In genomic region chr20:15584507-15584906, GRCh38 we compare ENCODE assay signal across 24 cellular contexts.
"Had no signal": no experiment of that assay in that cellular context is flagged by ENCODE, and none has a peak within 500 bp of the region (broad histone marks: within the 10 kb centered on the region; RNA-seq: fewer than 3 reads in every experiment).

No MANE protein-coding gene starts in this region.

- H3K9me3 ChIP-seq: heart right ventricle, lower lobe of right lung, right lobe of liver, tibial artery had no signal

- DNase-seq: activated CD4-positive, alpha-beta T cell treated with anti-CD3 and anti-CD28 coated beads, Interleukin-2, amount 10 ng/mL, durations not matched to agents 7 days and 5 days; activated CD4-positive, CD25-positive, alpha-beta regulatory T cell treated with anti-CD3 and anti-CD28 coated beads, Interleukin-2, amount 50 U/mL, for 72 hours; activated CD8-positive, alpha-beta memory T cell treated with anti-CD3 and anti-CD28 coated beads, Interleukin-2, amount 10 ng/mL, durations not matched to agents 7 days and 5 days; activated CD8-positive, alpha-beta T cell treated with anti-CD3 and anti-CD28 coated beads for 36 hours; activated effector memory CD4-positive, alpha-beta T cell treated with anti-CD3 and anti-CD28 coated beads, Interleukin-2, amount 50 U/mL, for 16 hours; activated naive CD4-positive, alpha-beta T cell treated with anti-CD3 and anti-CD28 coated beads, Interleukin-2, amount 50 U/mL, for 16 hours; activated naive CD8-positive, alpha-beta T cell treated with anti-CD3 and anti-CD28 coated beads, Interleukin-2, amount 50 U/mL, for 24 hours; activated T-cell treated with anti-CD3 and anti-CD28 coated beads for 4 hours; cerebellar nuclear complex; cortex of kidney; heart right ventricle; immature natural killer cell; lower lobe of right lung; naive B cell; occipital lobe; posterior cingulate gyrus; right lobe of liver; small intestine; stimulated activated CD4-positive, alpha-beta T cell treated with anti-CD3 and anti-CD28 coated beads, Interleukin-2, amount 100 ng/mL, for 24 hours; stimulated activated naive CD8-positive, alpha-beta T cell treated with anti-CD3 and anti-CD28 coated beads, Interleukin-15, amount 100 ng/mL, for 72 hours; tibial artery had no signal

- ATAC-seq: activated CD8-positive, alpha-beta memory T cell treated with anti-CD3 and anti-CD28 coated beads, Interleukin-2, amount 10 ng/mL, durations not matched to agents 7 days and 5 days; activated CD8-positive, alpha-beta T cell treated with anti-CD3 and anti-CD28 coated beads for 36 hours; activated naive CD8-positive, alpha-beta T cell treated with anti-CD3 and anti-CD28 coated beads, Interleukin-2, amount 50 U/mL, for 24 hours; heart right ventricle; left lobe of liver; lower lobe of right lung; right lobe of liver; stimulated activated effector memory CD8-positive, alpha-beta T cell treated with anti-CD3 and anti-CD28 coated beads, Interleukin-12 subunit alpha, Interleukin-12 subunit beta, amount 100 ng/mL, for 72 hours; stimulated activated naive CD8-positive, alpha-beta T cell treated with anti-CD3 and anti-CD28 coated beads, Interleukin-15, amount 100 ng/mL, for 72 hours had no signal

- H3K4me3 ChIP-seq: heart right ventricle, lower lobe of right lung, right lobe of liver, tibial artery had no signal

- H3K27ac ChIP-seq: epithelial cell of prostate, heart right ventricle, lower lobe of right lung, right lobe of liver, tibial artery had no signal

- H3K4me1 Mint-ChIP-seq: activated CD4-positive, alpha-beta T cell treated with anti-CD3 and anti-CD28 coated beads, Interleukin-2, amount 10 ng/mL, durations not matched to agents 7 days and 5 days; activated CD8-positive, alpha-beta memory T cell treated with anti-CD3 and anti-CD28 coated beads, Interleukin-2, amount 10 ng/mL, durations not matched to agents 7 days and 5 days; activated naive CD8-positive, alpha-beta T cell treated with anti-CD3 and anti-CD28 coated beads, Interleukin-2, amount 50 U/mL, for 24 hours; immature natural killer cell; naive B cell; stimulated activated effector memory CD8-positive, alpha-beta T cell treated with anti-CD3 and anti-CD28 coated beads, Interleukin-12 subunit alpha, Interleukin-12 subunit beta, amount 100 ng/mL, for 72 hours; stimulated activated naive CD8-positive, alpha-beta T cell treated with anti-CD3 and anti-CD28 coated beads, Interleukin-15, amount 100 ng/mL, for 72 hours had no signal

- H3K27me3 Mint-ChIP-seq: activated CD4-positive, alpha-beta T cell treated with anti-CD3 and anti-CD28 coated beads, Interleukin-2, amount 10 ng/mL, durations not matched to agents 7 days and 5 days; activated CD8-positive, alpha-beta memory T cell treated with anti-CD3 and anti-CD28 coated beads, Interleukin-2, amount 10 ng/mL, durations not matched to agents 7 days and 5 days; activated CD8-positive, alpha-beta T cell treated with anti-CD3 and anti-CD28 coated beads for 36 hours; activated naive CD8-positive, alpha-beta T cell treated with anti-CD3 and anti-CD28 coated beads, Interleukin-2, amount 50 U/mL, for 24 hours; stimulated activated naive CD8-positive, alpha-beta T cell treated with anti-CD3 and anti-CD28 coated beads, Interleukin-15, amount 100 ng/mL, for 72 hours had no signal

- H3K36me3 ChIP-seq: heart right ventricle, lower lobe of right lung, right lobe of liver, tibial artery had no signal

- H3K9me3 Mint-ChIP-seq: activated CD4-positive, alpha-beta T cell treated with anti-CD3 and anti-CD28 coated beads, Interleukin-2, amount 10 ng/mL, durations not matched to agents 7 days and 5 days had no signal

- H3K27me3 ChIP-seq: heart right ventricle, right lobe of liver, tibial artery had no signal

- H3K4me3 Mint-ChIP-seq: activated CD4-positive, alpha-beta T cell treated with anti-CD3 and anti-CD28 coated beads, Interleukin-2, amount 10 ng/mL, durations not matched to agents 7 days and 5 days; activated CD8-positive, alpha-beta memory T cell treated with anti-CD3 and anti-CD28 coated beads, Interleukin-2, amount 10 ng/mL, durations not matched to agents 7 days and 5 days; activated CD8-positive, alpha-beta T cell treated with anti-CD3 and anti-CD28 coated beads for 36 hours; activated naive CD8-positive, alpha-beta T cell treated with anti-CD3 and anti-CD28 coated beads, Interleukin-2, amount 50 U/mL, for 24 hours; immature natural killer cell; naive B cell; stimulated activated effector memory CD8-positive, alpha-beta T cell treated with anti-CD3 and anti-CD28 coated beads, Interleukin-12 subunit alpha, Interleukin-12 subunit beta, amount 100 ng/mL, for 72 hours; stimulated activated naive CD8-positive, alpha-beta T cell treated with anti-CD3 and anti-CD28 coated beads, Interleukin-15, amount 100 ng/mL, for 72 hours had no signal

- H3K36me3 Mint-ChIP-seq: activated CD8-positive, alpha-beta memory T cell treated with anti-CD3 and anti-CD28 coated beads, Interleukin-2, amount 10 ng/mL, durations not matched to agents 7 days and 5 days; immature natural killer cell; stimulated activated effector memory CD8-positive, alpha-beta T cell treated with anti-CD3 and anti-CD28 coated beads, Interleukin-12 subunit alpha, Interleukin-12 subunit beta, amount 100 ng/mL, for 72 hours had no signal

- H3K4me1 ChIP-seq: heart right ventricle, lower lobe of right lung, right lobe of liver, tibial artery had no signal

- H3K27ac Mint-ChIP-seq: activated CD4-positive, alpha-beta T cell treated with anti-CD3 and anti-CD28 coated beads, Interleukin-2, amount 10 ng/mL, durations not matched to agents 7 days and 5 days; activated CD8-positive, alpha-beta memory T cell treated with anti-CD3 and anti-CD28 coated beads, Interleukin-2, amount 10 ng/mL, durations not matched to agents 7 days and 5 days; activated CD8-positive, alpha-beta T cell treated with anti-CD3 and anti-CD28 coated beads for 36 hours; activated naive CD8-positive, alpha-beta T cell treated with anti-CD3 and anti-CD28 coated beads, Interleukin-2, amount 50 U/mL, for 24 hours; immature natural killer cell; naive B cell; stimulated activated effector memory CD8-positive, alpha-beta T cell treated with anti-CD3 and anti-CD28 coated beads, Interleukin-12 subunit alpha, Interleukin-12 subunit beta, amount 100 ng/mL, for 72 hours; stimulated activated naive CD8-positive, alpha-beta T cell treated with anti-CD3 and anti-CD28 coated beads, Interleukin-15, amount 100 ng/mL, for 72 hours had no signal
